In the genomic region with DNA sequence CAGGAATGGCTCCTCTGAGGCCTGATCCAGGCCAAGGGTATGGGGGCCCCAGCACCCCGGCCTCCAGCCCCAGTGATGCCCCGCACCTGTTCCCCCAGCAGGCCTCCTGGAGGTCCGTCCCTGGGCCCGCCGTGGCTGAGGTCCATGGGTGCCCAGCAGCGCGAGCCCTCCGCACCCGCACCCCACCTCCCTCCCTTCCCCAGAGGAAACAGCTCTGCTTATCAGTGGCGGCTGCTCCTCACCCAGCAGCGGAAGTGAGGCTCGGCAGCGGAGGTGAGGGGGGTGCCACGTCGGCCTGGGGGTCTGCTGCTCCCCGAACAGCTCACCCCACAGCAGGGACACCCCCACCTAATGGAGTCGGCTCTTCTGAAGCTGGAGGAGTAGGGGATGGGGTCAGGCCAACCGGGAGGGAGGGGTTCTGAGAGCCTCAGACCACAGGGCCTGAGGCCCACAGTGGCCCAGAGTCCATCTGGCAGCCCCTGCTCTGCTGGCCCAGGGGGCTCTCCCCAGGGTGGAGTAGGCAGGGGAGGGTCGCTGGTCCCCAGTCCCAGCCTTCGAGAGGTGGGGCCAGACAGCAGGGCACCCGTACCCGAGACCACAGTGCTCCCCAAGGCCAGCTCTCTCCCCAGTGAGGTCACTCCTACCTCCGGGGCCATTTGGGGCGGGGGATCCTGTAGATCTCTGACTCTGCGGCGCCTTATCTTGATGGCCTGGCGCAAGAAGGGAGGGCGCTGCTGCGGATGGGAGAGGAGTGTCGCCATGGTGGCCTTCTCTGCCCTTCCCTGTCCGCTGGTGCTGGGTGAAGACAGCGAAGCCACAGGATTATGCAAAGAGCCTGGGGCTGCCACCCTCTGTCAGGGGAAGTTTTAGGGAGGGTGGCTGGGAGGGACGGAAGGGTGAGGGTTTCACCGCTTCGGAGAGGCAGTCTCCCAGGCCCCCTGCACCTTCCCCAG, we compare ENCODE assay signal across 9 cellular contexts. TPM values are rescaled to one million over a fixed set of nuclear protein-coding genes. Genes with fewer than 3 reads are reported as not detected.
DNase-seq lines count a peak whose midpoint lies in the region; ATAC-seq, FAIRE-seq and TF ChIP-seq lines count a peak whose summit lies in the region.
"Had no signal": no experiment of that assay in that cellular context is flagged by ENCODE, and none has a peak within 500 bp of the region (broad histone marks: within the 10 kb centered on the region; RNA-seq: fewer than 3 reads in every experiment).

Gene UNC13D (minus strand): TSS at position 828 of the 953 bp plus-strand sequence. CDS start 67 bp downstream, at position 761.

- TF ChIP-seq POLR2A in HepG2 (IDR thresholded peaks at IDR 0.05; ENCODE audit: insufficient read depth in 1 of 2, low read depth in 2 of 2, low read length in 2 of 2): no peak; a peak in 1 of 4 replicates

- no peaks in the 10 kb centered on the region for H3K27me3 ChIP-seq in HepG2 (ENCODE audit: control insufficient read depth in 1 of 2, insufficient read depth in 2 of 2, low read length in 2 of 2)

- TF ChIP-seq EP300 in HepG2 (IDR thresholded peaks at IDR 0.05; ENCODE audit: low read depth in 2 of 2, low read length in 2 of 2) (no peak), HepG2 (CRISPR knock-in tag; IDR thresholded peaks at IDR 0.05; ENCODE audit: borderline replicate concordance) (no peak; the same call in 1 of the 2 replicates)

- peaks cover 19% of the 10 kb centered on the region for H3K4me1 Mint-ChIP-seq in activated naive CD8-positive, alpha-beta T cell (ENCODE audit: low read depth)
- peaks cover 53% of the 10 kb centered on the region for H3K4me1 Mint-ChIP-seq in stimulated activated naive CD8-positive, alpha-beta T cell treated with anti-CD3 and anti-CD28 coated beads, Interleukin-15, amount 100 ng/mL, for 72 hours

- H3K9me3 ChIP-seq in HepG2 (ENCODE audit: low read length): no peaks in the 10 kb centered on the region

- intact Hi-C loops in HepG2 (cut with micrococcal nuclease; ENCODE audit: unreplicated experiment): loop anchor here (2.0 kb wide), 1 partner anchor 65 kb away; a partner anchor contains a TSS

- POLR2A ChIA-PET in HepG2 (lab: Yijun Ruan, JAX): interaction anchor here (1.0 to 7.7 kb wide), 16 partner anchors 10 to 90 kb away, joined by 3 to 229 read pairs (median 13); partner anchors contain the start of genes MRPL38, TRIM47, UNK and WBP2

- no peaks in the 10 kb centered on the region for H3K27me3 Mint-ChIP-seq in activated naive CD8-positive, alpha-beta T cell
- no peaks in the 10 kb centered on the region for H3K27me3 Mint-ChIP-seq in stimulated activated naive CD8-positive, alpha-beta T cell treated with anti-CD3 and anti-CD28 coated beads, Interleukin-15, amount 100 ng/mL, for 72 hours

- no peak; the same call in 1 of the 2 replicates for TF ChIP-seq RAD21 in HepG2 (CRISPR knock-in tag; IDR thresholded peaks at IDR 0.05)

- peaks cover 60% of the 10 kb centered on the region for H3K4me1 ChIP-seq in HepG2 (ENCODE audit: insufficient read depth, low read length)

- CTCF ChIA-PET in HepG2 (lab: Yijun Ruan, JAX; ENCODE audit: low intra/inter-chr PET ratio, low total read pairs): interaction anchor here (3.0 kb wide), 1 partner anchor 17 kb away, joined by 7 read pairs; no protein-coding TSS in a partner anchor

- H3K36me3 Mint-ChIP-seq in activated naive CD8-positive, alpha-beta T cell: no peaks in the 10 kb centered on the region

- peaks cover 4 to 11% of the 10 kb centered on the region in 2 experiments; a peak in 4 of 5 replicates for H3K36me3 ChIP-seq in HepG2 (replicated peaks in 1 of 2; ENCODE audit: control insufficient read depth in 1 of 2, insufficient read depth in 2 of 2, low read length in 2 of 2)

- peak within 1 kb of the TSS; percentile 77 for H3K9ac ChIP-seq in HepG2 (ENCODE audit: insufficient read depth, low read depth, low read length)

- peak within 1 kb of the TSS; percentile 93 for H3K27ac Mint-ChIP-seq in activated naive CD8-positive, alpha-beta T cell
- peak within 1 kb of the TSS; percentile 99 for H3K27ac Mint-ChIP-seq in stimulated activated naive CD8-positive, alpha-beta T cell treated with anti-CD3 and anti-CD28 coated beads, Interleukin-15, amount 100 ng/mL, for 72 hours

- H2AFZ ChIP-seq in HepG2 (ENCODE audit: low read length): no peak within 1 kb of the TSS

- BruUV-seq in HepG2 (replicated peaks; lab: Mats Ljungman, UMichigan): TSS peak; percentile 36

- H4K20me1 ChIP-seq in HepG2 (ENCODE audit: insufficient read depth, low read length): 0 out of 2 replicates have a peak, but pooled peaks cover 2% of the 10 kb centered on the region

- H3K27ac ChIP-seq in HepG2 (ENCODE audit: extremely low read length, insufficient read depth, low read length): peak within 1 kb of the TSS; percentile 79

- ATAC-seq in GM19455 (IDR thresholded peaks at IDR 0.05; ENCODE audit: unreplicated experiment) (peak; percentile 14), HepG2 (peak; percentile 27), HG02852 (IDR thresholded peaks at IDR 0.05; ENCODE audit: unreplicated experiment) (no peak), GM18868 (IDR thresholded peaks at IDR 0.05; ENCODE audit: unreplicated experiment) (no peak)
- ATAC-seq in stimulated activated naive CD8-positive, alpha-beta T cell treated with anti-CD3 and anti-CD28 coated beads, Interleukin-15, amount 100 ng/mL, for 72 hours: peak; percentile 71

- in situ Hi-C loops in HepG2 (cut with HindIII; ENCODE audit: extremely low pct_ligation_motif_present, low pct_unique_long_range_greater_than_20kb): no loop called here

- peak within 1 kb of the TSS; percentile 66 to 84 (median 66) for H3K4me3 ChIP-seq in HepG2 (replicated peaks in 1 of 3; ENCODE audit: insufficient read depth in 1 of 3, low read depth in 2 of 3, low read length in 3 of 3)

- peak within 1 kb of the TSS; percentile 92 for H3K4me3 Mint-ChIP-seq in activated naive CD8-positive, alpha-beta T cell
- H3K4me3 Mint-ChIP-seq in stimulated activated naive CD8-positive, alpha-beta T cell treated with anti-CD3 and anti-CD28 coated beads, Interleukin-15, amount 100 ng/mL, for 72 hours: peak within 1 kb of the TSS; percentile 88 to 98

- peak within 1 kb of the TSS; percentile 96 for H3K4me2 ChIP-seq in HepG2 (ENCODE audit: low read depth, low read length)

- WGBS in HepG2 (ENCODE audit: low lambda C conversion rate): 21% methylated on average over 19 of the region's 35 CpGs

- DNase-seq in SKM-1 treated with dmso at 0.1 percent for 144 hours (lab: John Stamatoyannopoulos, UW; ENCODE audit: unreplicated experiment) (peak; percentile 89), HepG2 (ENCODE audit: low spot score) (peak; percentile 76), kidney glomerular epithelial cell (lab: John Stamatoyannopoulos, UW) (no peak)
- peak; percentile 55 to 65 for DNase-seq in stimulated activated naive CD8-positive, alpha-beta T cell treated with anti-CD3 and anti-CD28 coated beads, Interleukin-15, amount 100 ng/mL, for 72 hours

- no peaks in the 10 kb centered on the region for H3K79me2 ChIP-seq in HepG2 (ENCODE audit: insufficient read depth, low read length)

- no peaks in the 10 kb centered on the region for H3K9me3 Mint-ChIP-seq in activated naive CD8-positive, alpha-beta T cell (ENCODE audit: low read depth)
- H3K9me3 Mint-ChIP-seq in stimulated activated naive CD8-positive, alpha-beta T cell treated with anti-CD3 and anti-CD28 coated beads, Interleukin-15, amount 100 ng/mL, for 72 hours: no peaks in the 10 kb centered on the region

- no peak for FAIRE-seq in HepG2 (lab: Jason Lieb, UNC)
- FAIRE-seq: TTC549 had no signal

- peak; percentile 8; the same call in 1 of the 2 replicates for TF ChIP-seq CTCF in HepG2 (CRISPR knock-in tag; IDR thresholded peaks at IDR 0.05)

TF ChIP-seq in HepG2, 621 proteins besides CTCF, POLR2A, EP300 and RAD21 (continues in another document):
- no peak for TF ChIP-seq TAF15 (IDR thresholded peaks at IDR 0.05; ENCODE audit: low read depth, low read length, poor library complexity, severe bottlenecking)
- TF ChIP-seq, protein P1, sequence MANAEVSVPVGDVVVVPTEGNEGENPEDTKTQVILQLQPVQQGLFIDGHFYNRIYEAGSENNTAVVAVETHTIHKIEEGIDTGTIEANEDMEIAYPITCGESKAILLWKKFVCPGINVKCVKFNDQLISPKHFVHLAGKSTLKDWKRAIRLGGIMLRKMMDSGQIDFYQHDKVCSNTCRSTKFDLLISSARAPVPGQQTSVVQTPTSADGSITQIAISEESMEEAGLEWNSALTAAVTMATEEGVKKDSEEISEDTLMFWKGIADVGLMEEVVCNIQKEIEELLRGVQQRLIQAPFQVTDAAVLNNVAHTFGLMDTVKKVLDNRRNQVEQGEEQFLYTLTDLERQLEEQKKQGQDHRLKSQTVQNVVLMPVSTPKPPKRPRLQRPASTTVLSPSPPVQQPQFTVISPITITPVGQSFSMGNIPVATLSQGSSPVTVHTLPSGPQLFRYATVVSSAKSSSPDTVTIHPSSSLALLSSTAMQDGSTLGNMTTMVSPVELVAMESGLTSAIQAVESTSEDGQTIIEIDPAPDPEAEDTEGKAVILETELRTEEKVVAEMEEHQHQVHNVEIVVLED (CRISPR knock-in tag; IDR thresholded peaks at IDR 0.05; ENCODE audit: borderline replicate concordance): peak; percentile 39; the same call in 1 of the 2 replicates

RNA-seq across cellular contexts. Expression of gene UNC13D, which starts in this region (rescaled TPM):
- 27.2 and 42.7 TPM in 2 replicates for total RNA-seq in HepG2 (2016; rRNA removed; fragmentation: Illumina TruSeq; extraction: Trizol)
- total RNA-seq in HepG2 (2016; cell fraction: cytosol; rRNA removed; fragmentation: Illumina TruSeq; extraction: Trizol; ENCODE audit: low read depth): 14.5 and 15.7 TPM in 2 replicates
- 22.9 and 43.4 TPM in 2 replicates for total RNA-seq in HepG2 (2016; cell fraction: insoluble cytoplasmic fraction; rRNA removed; fragmentation: Illumina TruSeq; extraction: Trizol)
- 23.8 and 27.2 TPM in 2 replicates for total RNA-seq in HepG2 (2016; cell fraction: membrane; rRNA removed; fragmentation: Illumina TruSeq; extraction: Trizol)
- total RNA-seq in HepG2 (2016; cell fraction: nucleus; rRNA removed; fragmentation: Illumina TruSeq; extraction: Trizol): 38.7 and 48.5 TPM in 2 replicates
- 29.7 and 40.0 TPM in 2 replicates for polyA plus RNA-seq in HepG2 (2011; rRNA removed)
- 7.5 and 12.9 TPM in 2 replicates for polyA plus RNA-seq in HepG2 (2011; cell fraction: cytosol; rRNA removed)
- polyA plus RNA-seq in HepG2 (2011; cell fraction: nucleus; rRNA removed): 244 and 327 TPM in 2 replicates
- polyA plus RNA-seq in HepG2 (2012): 21.7 and 27.3 TPM in 2 replicates
- 6.0 and 6.9 TPM in 2 replicates for polyA plus RNA-seq in HepG2 (2016; cell fraction: cytosol; fragmentation: Illumina TruSeq; extraction: Trizol; ENCODE audit: low read depth)
- polyA plus RNA-seq in HepG2 (2016; cell fraction: insoluble cytoplasmic fraction; fragmentation: Illumina TruSeq; extraction: Trizol; ENCODE audit: low read depth): 21.6 and 29.9 TPM in 2 replicates
- polyA plus RNA-seq in HepG2 (2016; cell fraction: membrane; fragmentation: Illumina TruSeq; extraction: Trizol; ENCODE audit: low read depth): 17.3 and 18.9 TPM in 2 replicates
- 126 and 127 TPM in 2 replicates for polyA plus RNA-seq in HepG2 (2016; cell fraction: nucleus; fragmentation: Illumina TruSeq; extraction: Trizol; ENCODE audit: insufficient read depth, low read depth)
- polyA minus RNA-seq in HepG2 (2011; rRNA and poly(A)+ RNA removed; ENCODE audit: low replicate concordance): 76.6 and 82.7 TPM in 2 replicates
- 20.3 and 24.5 TPM in 2 replicates for polyA minus RNA-seq in HepG2 (2011; cell fraction: cytosol; rRNA and poly(A)+ RNA removed)
- polyA minus RNA-seq in HepG2 (2011; cell fraction: nucleus; rRNA and poly(A)+ RNA removed): 59.1 and 68.5 TPM in 2 replicates

Comparison
In these comparisons a context has a peak if more than half of its experiments do, and no peak if none do; other contexts are left out.
1. ATAC-seq: peak in GM19455 (single experiment), HepG2 (single experiment) and stimulated activated naive CD8-positive, alpha-beta T cell treated with anti-CD3 and anti-CD28 coated beads, Interleukin-15, amount 100 ng/mL, for 72 hours (single experiment); none in HG02852 (single experiment) and GM18868 (single experiment).